ENCODE assay signal across 13 cellular contexts in genomic region chr20:3047486-3048419, GRCh38. TPM values are rescaled to one million over a fixed set of nuclear protein-coding genes. Genes with fewer than 3 reads are reported as not detected.
DNase-seq lines count a peak whose midpoint lies in the region; ATAC-seq and TF ChIP-seq lines count a peak whose summit lies in the region.
"Had no signal": no experiment of that assay in that cellular context is flagged by ENCODE, and none has a peak within 500 bp of the region (broad histone marks: within the 10 kb centered on the region; RNA-seq: fewer than 3 reads in every experiment).

No MANE protein-coding gene starts in this region.

- H3K4me3 Mint-ChIP-seq in activated T-cell treated with anti-CD3 and anti-CD28 coated beads, Interleukin-2, amount 50 U/mL, for 4 hours: peak overlapping the region; percentile 90

- peak overlapping the region; percentile 87 for H3K4me2 ChIP-seq in PC-3 (ENCODE audit: low read length)
- H3K4me2 ChIP-seq in smooth muscle cell: peak overlapping the region; percentile 97
- H3K4me2 ChIP-seq in MM.1S (ENCODE audit: low read depth, low read length): no peak overlapping the region

- H3K4me3 ChIP-seq in PC-3 (ENCODE audit: low read length) (peak overlapping the region; percentile 93), dorsolateral prefrontal cortex (peak overlapping the region in 44 of 59 donors; percentile 63 to 99 (median 95)), smooth muscle cell (peak overlapping the region; percentile 98), MM.1S (ENCODE audit: low read length) (no peak overlapping the region)

- no peak for ATAC-seq in activated T-cell treated with anti-CD3 and anti-CD28 coated beads, Interleukin-2, amount 50 U/mL, for 4 hours
- no peak for ATAC-seq in PC-3
- ATAC-seq in GM18867 (IDR thresholded peaks at IDR 0.05; ENCODE audit: unreplicated experiment): no peak

- H3K27ac ChIP-seq in PC-3 (ENCODE audit: low read length) (no peak overlapping the region), dorsolateral prefrontal cortex (peak overlapping the region in 2 of 59 donors; percentile 93), smooth muscle cell (ENCODE audit: low read depth) (no peak overlapping the region), MM.1S (ENCODE audit: low read length) (no peak overlapping the region)

- CTCF ChIA-PET in PC-3 (lab: Charles Lee): no interaction called here

- peaks cover 26% of the 10 kb centered on the region for H3K36me3 ChIP-seq in PC-3 (ENCODE audit: low read depth, low read length)
- no peaks in the 10 kb centered on the region for H3K36me3 ChIP-seq in smooth muscle cell (ENCODE audit: low read depth)
- peaks cover 7% of the 10 kb centered on the region; the same call in 1 of the 2 replicates for H3K36me3 ChIP-seq in MM.1S (replicated peaks; ENCODE audit: insufficient read depth, low read length)

- H3K9me3 Mint-ChIP-seq in activated T-cell treated with anti-CD3 and anti-CD28 coated beads, Interleukin-2, amount 50 U/mL, for 4 hours: no peaks in the 10 kb centered on the region

- H2AFZ ChIP-seq in PC-3 (ENCODE audit: low read length): no peak overlapping the region
- no peak overlapping the region for H2AFZ ChIP-seq in smooth muscle cell (ENCODE audit: low read depth)
- no peak overlapping the region for H2AFZ ChIP-seq in MM.1S (ENCODE audit: low read length)

- H3K27me3 ChIP-seq in PC-3 (ENCODE audit: low read length) (no peaks in the 10 kb centered on the region), dorsolateral prefrontal cortex (no peaks in the 10 kb centered on the region), smooth muscle cell (ENCODE audit: low read depth) (no peaks in the 10 kb centered on the region), MM.1S (replicated peaks; ENCODE audit: insufficient read depth, low read length) (no peaks in the 10 kb centered on the region)

- H3F3A ChIP-seq in PC-3 (ENCODE audit: low read length, unreplicated experiment) (no peaks in the 10 kb centered on the region), smooth muscle cell (ENCODE audit: low read depth) (no peaks in the 10 kb centered on the region), MM.1S (ENCODE audit: insufficient read depth, low read length) (peaks cover 6% of the 10 kb centered on the region)

- no peaks in the 10 kb centered on the region for H3K27me3 Mint-ChIP-seq in activated T-cell treated with anti-CD3 and anti-CD28 coated beads, Interleukin-2, amount 50 U/mL, for 4 hours (ENCODE audit: low read depth)

- WGBS in smooth muscle cell (ENCODE audit: low lambda C conversion rate): 92% methylated on average over 14 of the region's 14 CpGs

- peaks cover 14% of the 10 kb centered on the region for H3K36me3 Mint-ChIP-seq in activated T-cell treated with anti-CD3 and anti-CD28 coated beads, Interleukin-2, amount 50 U/mL, for 4 hours (ENCODE audit: insufficient read depth)

- no peak for DNase-seq in activated T-cell treated with anti-CD3 and anti-CD28 coated beads, Interleukin-2, amount 50 U/mL, for 4 hours
- no peak for DNase-seq in activated T-cell treated with anti-CD3 and anti-CD28 coated beads, Interleukin-2, amount 50 U/mL, for 1 hour
- no peak for DNase-seq in PC-3
- no peak for DNase-seq in dorsolateral prefrontal cortex
- DNase-seq in smooth muscle cell (lab: John Stamatoyannopoulos, UW; ENCODE audit: unreplicated experiment): no peak
- DNase-seq in MM.1S: no peak
- DNase-seq in NCI-H2107 treated with DMSO at 0.1 percent for 48 hours (lab: John Stamatoyannopoulos, UW; ENCODE audit: unreplicated experiment): no peak
- DNase-seq: amniotic stem cell, NCI-H524 treated with DMSO at 0.1 percent for 48 hours had no signal

- H3K9me2 ChIP-seq in PC-3 (replicated peaks; ENCODE audit: low read length) (no peaks in the 10 kb centered on the region), MM.1S (replicated peaks; ENCODE audit: insufficient read depth, low read length) (no peaks in the 10 kb centered on the region)

- H3K4me1 ChIP-seq in PC-3 (ENCODE audit: insufficient read depth, low read length) (peaks cover 11% of the 10 kb centered on the region), smooth muscle cell (ENCODE audit: low read depth) (no peaks in the 10 kb centered on the region), MM.1S (ENCODE audit: low read length) (peaks cover 16% of the 10 kb centered on the region; the same call in 1 of the 2 replicates)

- H3K4me1 Mint-ChIP-seq in activated T-cell treated with anti-CD3 and anti-CD28 coated beads, Interleukin-2, amount 50 U/mL, for 4 hours (ENCODE audit: low read depth): peaks cover 15% of the 10 kb centered on the region

- H4K20me1 ChIP-seq in PC-3 (ENCODE audit: low read length): peaks cover 9% of the 10 kb centered on the region
- H4K20me1 ChIP-seq in smooth muscle cell (ENCODE audit: low read depth): no peaks in the 10 kb centered on the region
- no peaks in the 10 kb centered on the region for H4K20me1 ChIP-seq in MM.1S (ENCODE audit: insufficient read depth, low read length)

- H3K9me3 ChIP-seq in PC-3 (ENCODE audit: low read length): no peaks in the 10 kb centered on the region
- no peaks in the 10 kb centered on the region for H3K9me3 ChIP-seq in smooth muscle cell (replicated peaks; ENCODE audit: low read depth)
- H3K9me3 ChIP-seq in MM.1S (replicated peaks; ENCODE audit: insufficient read depth, low read length): no peaks in the 10 kb centered on the region

- H3K9ac ChIP-seq in PC-3 (ENCODE audit: low read length) (no peak overlapping the region; the same call in 1 of the 2 replicates), smooth muscle cell (ENCODE audit: low read depth) (no peak overlapping the region), MM.1S (ENCODE audit: low read length) (no peak overlapping the region)

- no peak for TF ChIP-seq CTCF in PC-3 (conservative IDR thresholded peaks at IDR 0.05; ENCODE audit: low read depth, low read length)
- TF ChIP-seq CTCF in dorsolateral prefrontal cortex (IDR thresholded peaks at IDR 0.05 in 54 of 56, conservative IDR thresholded peaks at IDR 0.05 in 2 of 56; ENCODE audit: low read depth in 1 of 56, partially characterized antibody in 56 of 56): no peak
- TF ChIP-seq CTCF in smooth muscle cell (IDR thresholded peaks at IDR 0.05; ENCODE audit: borderline replicate concordance, insufficient read depth, poor library complexity, severe bottlenecking): no peak
- TF ChIP-seq CTCF in MM.1S (IDR thresholded peaks at IDR 0.05; ENCODE audit: low read length): no peak

- BruUV-seq in PC-3 (replicated peaks; lab: Mats Ljungman, UMichigan): TSS peak; percentile 35

- POLR2A ChIA-PET in PC-3 (lab: Charles Lee; ENCODE audit: unreplicated experiment): interaction anchor here (0.6 kb wide), 1 partner anchor 110 kb away, joined by 4 read pairs; no protein-coding TSS in a partner anchor

- intact Hi-C loops in PC-3 (cut with micrococcal nuclease): no loop called here
- intact Hi-C loops in dorsolateral prefrontal cortex (cut with DNase I): no loop called here

- H3K79me2 ChIP-seq in PC-3 (ENCODE audit: low read length) (peaks cover 22% of the 10 kb centered on the region), smooth muscle cell (ENCODE audit: low read depth) (peaks cover 13% of the 10 kb centered on the region), MM.1S (ENCODE audit: low read length) (peaks cover 16% of the 10 kb centered on the region)

RNA-seq across cellular contexts. Expression of gene MRPS26, which starts 1.9 kb away (rescaled TPM):
- 100 to 1,000 TPM; 117 to 148 (median 124) TPM for total RNA-seq in activated T-cell treated with anti-CD3 and anti-CD28 coated beads, Interleukin-2, amount 50 U/mL, for 4 hours
- total RNA-seq in PC-3 (2014; rRNA removed) (182 and 280 TPM in 2 replicates), dorsolateral prefrontal cortex (10 to 100 TPM; 31.6 to 66.0 (median 49.9) TPM), smooth muscle cell (18.3 and 24.4 TPM in 2 replicates)
- polyA plus RNA-seq in smooth muscle cell: 62.9 and 79.6 TPM in 2 replicates

RNA-seq across cellular contexts. Expression of gene GNRH2, which starts 4.3 kb away (rescaled TPM):
- 1 to 10 TPM in 1 of 3 donors, under 1 TPM in 2; 0.46 to 3.0 (median 0.90) TPM for total RNA-seq in activated T-cell treated with anti-CD3 and anti-CD28 coated beads, Interleukin-2, amount 50 U/mL, for 4 hours
- total RNA-seq in PC-3 (2014; rRNA removed): 1.6 TPM in 1 of 2 replicates, not detected in the other
- 1 to 10 TPM in 85 of 120 experiments, under 1 TPM in 15, not detected in 20; 0.54 to 6.0 (median 1.8) TPM for total RNA-seq in dorsolateral prefrontal cortex
- not detected in 2 replicates for total RNA-seq in smooth muscle cell
- polyA plus RNA-seq in smooth muscle cell: not detected in 2 replicates
- total RNA-seq: esophagus mucosa had no signal

RNA-seq across cellular contexts. Expression of gene OXT, which starts 23.7 kb away (rescaled TPM):
- total RNA-seq in activated T-cell treated with anti-CD3 and anti-CD28 coated beads, Interleukin-2, amount 50 U/mL, for 4 hours: under 1 TPM in 1 of 3 donors, not detected in 2; 0.60 TPM
- total RNA-seq in PC-3 (2014; rRNA removed) (not detected in 2 replicates), dorsolateral prefrontal cortex (1 to 10 TPM in 7 of 120 experiments, not detected in 113; 1.1 to 2.0 (median 1.8) TPM), smooth muscle cell (not detected in 2 replicates)
- polyA plus RNA-seq in smooth muscle cell: 2.8 and 3.5 TPM in 2 replicates
- total RNA-seq: esophagus mucosa; T-helper 2 cell treated with Interferon-gamma antibody and Interleukin-4, amounts not matched to agents 100 ng/mL and 5 ng/mL, for 36 hours; ureter had no signal

RNA-seq across cellular contexts. Expression of gene AVP, which starts 36.8 kb away (rescaled TPM):
- not detected for total RNA-seq in activated T-cell treated with anti-CD3 and anti-CD28 coated beads, Interleukin-2, amount 50 U/mL, for 4 hours
- total RNA-seq in PC-3 (2014; rRNA removed) (not detected in 2 replicates), dorsolateral prefrontal cortex (1 to 10 TPM in 5 of 120 experiments, under 1 TPM in 5, not detected in 110; 0.80 to 1.4 (median 1.0) TPM), smooth muscle cell (not detected in 2 replicates)
- polyA plus RNA-seq in smooth muscle cell: not detected in 2 replicates
- total RNA-seq: esophagus mucosa; T-helper 2 cell treated with Interferon-gamma antibody and Interleukin-4, amounts not matched to agents 100 ng/mL and 5 ng/mL, for 36 hours; ureter had no signal
